ENCODE assay signal across 8 cellular contexts in genomic region chr14:100192672-100193416, GRCh38. TPM values are rescaled to one million over a fixed set of nuclear protein-coding genes. Genes with fewer than 3 reads are reported as not detected.
DNase-seq lines count a peak whose midpoint lies in the region; ATAC-seq and TF ChIP-seq lines count a peak whose summit lies in the region.

No MANE protein-coding gene starts in this region.

- no peaks in the 10 kb centered on the region for H3K36me3 ChIP-seq in CD4-positive, CD25-positive, alpha-beta regulatory T cell (ENCODE audit: control insufficient read depth, insufficient read depth, low read length)

- no peaks in the 10 kb centered on the region for H3K36me3 Mint-ChIP-seq in CD4-positive, CD25-positive, alpha-beta regulatory T cell

- H3K4me1 ChIP-seq in CD4-positive, CD25-positive, alpha-beta regulatory T cell (ENCODE audit: control insufficient read depth, insufficient read depth, low read length, poor library complexity, severe bottlenecking) = peaks cover 10% of the 10 kb centered on the region

- no peaks in the 10 kb centered on the region for H3K9me3 ChIP-seq in CD4-positive, CD25-positive, alpha-beta regulatory T cell (ENCODE audit: control insufficient read depth in 2 of 2, low read length in 2 of 2)

- peak overlapping the region; percentile 74 for H3K27ac ChIP-seq in CD4-positive, CD25-positive, alpha-beta regulatory T cell (ENCODE audit: insufficient read depth, low read length, poor library complexity, severe bottlenecking)

- no peaks in the 10 kb centered on the region for H3K27me3 Mint-ChIP-seq in CD4-positive, CD25-positive, alpha-beta regulatory T cell

- no peaks in the 10 kb centered on the region for H3K27me3 ChIP-seq in CD4-positive, CD25-positive, alpha-beta regulatory T cell (ENCODE audit: control insufficient read depth, insufficient read depth, low read length)

- 1 to 2% methylated on average over 12 to 61 of the region's 62 CpGs for WGBS in lower leg skin, 2 donors

- H3K27ac Mint-ChIP-seq in CD4-positive, CD25-positive, alpha-beta regulatory T cell = peak overlapping the region; percentile 94 to 95 (median 95)

- H3K4me3 ChIP-seq in CD4-positive, CD25-positive, alpha-beta regulatory T cell (ENCODE audit: low read depth, low read length) = peak overlapping the region; percentile 37
- no peak overlapping the region for H3K4me3 ChIP-seq in lower leg skin (ENCODE audit: low read depth, poor library complexity, severe bottlenecking)

- intact Hi-C loops in lower leg skin (cut with DNase I; ENCODE audit: low total_unique reads) = loop anchor here (10.0 kb wide), 1 partner anchor 208 kb away; no protein-coding TSS in a partner anchor

- peak; percentile 99 for ATAC-seq in CD4-positive, CD25-positive, alpha-beta regulatory T cell (ENCODE audit: low read depth in 2 of 2)
- peak; percentile 99 for ATAC-seq in GM19395 (IDR thresholded peaks at IDR 0.05; ENCODE audit: unreplicated experiment)
- ATAC-seq in HG03565 (IDR thresholded peaks at IDR 0.05; ENCODE audit: unreplicated experiment) = peak; percentile 95

- H3K4me3 Mint-ChIP-seq in CD4-positive, CD25-positive, alpha-beta regulatory T cell = peak overlapping the region; percentile 16 to 70 (median 66)

- no peak for TF ChIP-seq POLR2A in lower leg skin (IDR thresholded peaks at IDR 0.05)

- peaks cover 6 to 15% (median 7%) of the 10 kb centered on the region in 4 donors for H3K4me1 Mint-ChIP-seq in CD4-positive, CD25-positive, alpha-beta regulatory T cell

- DNase-seq in CD4-positive, CD25-positive, alpha-beta regulatory T cell = peak; percentile 99 to 100 (median 99)
- peak; percentile 98 for DNase-seq in NCI-H748 treated with DMSO at 0.1 percent for 48 hours (lab: John Stamatoyannopoulos, UW)
- peak; percentile 100 for DNase-seq in activated CD4-positive, alpha-beta T cell treated with anti-CD3 and anti-CD28 coated beads, Interleukin-2, amount 50 U/mL, for 48 hours
- peak; percentile 92 to 96 for DNase-seq in dermis microvascular lymphatic vessel endothelial cell (ENCODE audit: low read depth in 2 of 2)
- DNase-seq in lower leg skin (ENCODE audit: low spot score in 2 of 2) = peak; percentile 99 to 100
- DNase-seq in stimulated activated CD4-positive, alpha-beta T cell treated with anti-CD3 and anti-CD28 coated beads, Interleukin-4, amount 100 ng/mL, for 48 hours (ENCODE audit: low read depth in 2 of 2) = peak; percentile 99 to 100

- TF ChIP-seq CTCF in lower leg skin (IDR thresholded peaks at IDR 0.05) = peak in 1 of 3 donors; percentile 91

- no peaks in the 10 kb centered on the region for H3K9me3 Mint-ChIP-seq in CD4-positive, CD25-positive, alpha-beta regulatory T cell

RNA-seq across cellular contexts. Expression of gene DEGS2, which starts 33.4 kb away (rescaled TPM):
- not detected for total RNA-seq in CD4-positive, CD25-positive, alpha-beta regulatory T cell
- polyA plus RNA-seq in CD4-positive, CD25-positive, alpha-beta regulatory T cell = under 1 TPM; 0.09 to 0.35 (median 0.17) TPM
- total RNA-seq in dermis microvascular lymphatic vessel endothelial cell = 0.13 and 0.26 TPM in 2 replicates
- total RNA-seq in lower leg skin = 100 to 1,000 TPM; 136 to 185 (median 164) TPM

RNA-seq across cellular contexts. Expression of gene YY1, which starts 46.1 kb away (rescaled TPM):
- 79.4 TPM for total RNA-seq in CD4-positive, CD25-positive, alpha-beta regulatory T cell
- 10 to 100 TPM; 16.4 to 21.9 (median 19.0) TPM for polyA plus RNA-seq in CD4-positive, CD25-positive, alpha-beta regulatory T cell
- total RNA-seq in dermis microvascular lymphatic vessel endothelial cell = 37.7 and 42.5 TPM in 2 replicates
- total RNA-seq in lower leg skin = 10 to 100 TPM; 46.7 to 61.5 (median 52.4) TPM

Comparison
In these comparisons a context has a peak if more than half of its experiments do, and no peak if none do; other contexts are left out.
1. RNA of gene DEGS2, which starts 33.4 kb away (total RNA-seq): 136 to 185 TPM in lower leg skin; 0.13 to 0.26 TPM in dermis microvascular lymphatic vessel endothelial cell and not detected in CD4-positive, CD25-positive, alpha-beta regulatory T cell (single experiment); every median in the first group is over 100 times any median in the second.
2. Peak in every context shown above with its lines, with median percentiles within 50 percentile points of each other: ATAC-seq and DNase-seq.